Comparison of ENCODE assay signal across 9 cellular contexts in genomic region chr3:278300-279064, GRCh38.
DNase-seq lines count a peak whose midpoint lies in the region; ATAC-seq lines count a peak whose summit lies in the region.
"Had no signal": no experiment of that assay in that cellular context is flagged by ENCODE, and none has a peak within 500 bp of the region (broad histone marks: within the 10 kb centered on the region; RNA-seq: fewer than 3 reads in every experiment).

No MANE protein-coding gene starts in this region.

- peaks cover 0 to 9% of the 10 kb centered on the region in 2 donors for H3K36me3 Mint-ChIP-seq in naive B cell

- H3K4me3 Mint-ChIP-seq in naive B cell = peak overlapping the region; percentile 63 to 89 (median 81)

- ATAC-seq in GM18868 (IDR thresholded peaks at IDR 0.05; ENCODE audit: unreplicated experiment) = peak; percentile 84
- peak; percentile 86 for ATAC-seq in HG02610 (IDR thresholded peaks at IDR 0.05; ENCODE audit: unreplicated experiment)
- ATAC-seq in naive B cell (ENCODE audit: low read depth in 2 of 2) = peak; percentile 91 to 92

- no peaks in the 10 kb centered on the region for H3K27me3 Mint-ChIP-seq in naive B cell

- peaks cover 3 to 19% (median 8%) of the 10 kb centered on the region in 7 donors for H3K9me3 Mint-ChIP-seq in naive B cell

- peak overlapping the region; percentile 97 to 100 (median 100) for H3K27ac Mint-ChIP-seq in naive B cell

- DNase-seq in NCI-H1436 (lab: John Stamatoyannopoulos, UW) (peak; percentile 62), naive B cell (peak; percentile 84), iPS-NIHi11 (ENCODE audit: low spot score) (no peak), HPDE6-E6E7 (ENCODE audit: extremely low spot score) (no peak), HuH-7.5 (ENCODE audit: low spot score) (no peak), NK-92 (lab: John Stamatoyannopoulos, UW; ENCODE audit: unreplicated experiment) (no peak)
- DNase-seq: T-helper 2 cell had no signal

- peaks cover 21 to 58% (median 50%) of the 10 kb centered on the region in 3 donors for H3K4me1 Mint-ChIP-seq in naive B cell

Comparison
In these comparisons a context has a peak if more than half of its experiments do, and no peak if none do; other contexts are left out.
1. DNase-seq: peak in NCI-H1436 (single experiment) and naive B cell (single experiment); none in iPS-NIHi11 (single experiment), HPDE6-E6E7 (single experiment), HuH-7.5 (single experiment) and NK-92 (single experiment).
2. Peak in every context shown above with its lines, with median percentiles within 50 percentile points of each other: ATAC-seq.